8 cellular contexts compared by ENCODE assay signal in genomic region chr11:17354070-17354924, GRCh38. TPM values are rescaled to one million over a fixed set of nuclear protein-coding genes. Genes with fewer than 3 reads are reported as not detected.
DNase-seq lines count a peak whose midpoint lies in the region; ATAC-seq and TF ChIP-seq lines count a peak whose summit lies in the region.

No MANE protein-coding gene starts in this region.

- CTCF ChIA-PET in PC-3 (lab: Charles Lee), result interaction anchor here (0.6 to 1.1 kb wide), 4 partner anchors 87 to 174 kb away, joined by 3 to 8 read pairs (median 4); no protein-coding TSS in a partner anchor

- H3K27me3 ChIP-seq in PC-3 (ENCODE audit: low read length) (no peaks in the 10 kb centered on the region), fibroblast of lung (ENCODE audit: control insufficient read depth, insufficient read depth, low read length) (no peaks in the 10 kb centered on the region), suprapubic skin (no peaks in the 10 kb centered on the region)

- ATAC-seq in PC-3, result peak; percentile 14; the same call in 1 of the 2 replicates
- ATAC-seq in activated T-cell treated with anti-CD3 and anti-CD28 coated beads, Interleukin-2, amount 50 U/mL, for 4 hours, result no peak
- ATAC-seq in natural killer cell treated with Interleukin-12 subunit alpha and Interleukin-12 subunit beta and Interleukin-15 and Interleukin-18, amount 100 ng/mL, for 72 hours, result peak in 1 of 2 donors; percentile 45

- no peak for TF ChIP-seq POLR2A in suprapubic skin (IDR thresholded peaks at IDR 0.05)

- H3K27ac Mint-ChIP-seq in natural killer cell treated with Interleukin-12 subunit alpha and Interleukin-12 subunit beta and Interleukin-15 and Interleukin-18, amount 100 ng/mL, for 72 hours, result peak overlapping the region; percentile 31 to 52

- no peak for TF ChIP-seq EP300 in suprapubic skin (IDR thresholded peaks at IDR 0.05)

- POLR2A ChIA-PET in PC-3 (lab: Charles Lee; ENCODE audit: unreplicated experiment), result interaction anchor here (0.7 to 0.8 kb wide), 2 partner anchors 169 to 193 kb away, joined by 7 to 16 read pairs; partner anchors contain the start of gene OTOG

- 26% methylated on average over 9 of the region's 9 CpGs for WGBS in suprapubic skin

- H3K79me2 ChIP-seq in PC-3 (ENCODE audit: low read length), result no peaks in the 10 kb centered on the region
- no peaks in the 10 kb centered on the region for H3K79me2 ChIP-seq in fibroblast of lung (ENCODE audit: control insufficient read depth, insufficient read depth, low read length)

- H3K4me1 ChIP-seq in PC-3 (ENCODE audit: insufficient read depth, low read length), result peaks cover 5% of the 10 kb centered on the region; the same call in 1 of the 2 replicates
- H3K4me1 ChIP-seq in fibroblast of lung (ENCODE audit: control insufficient read depth, extremely low read depth, insufficient read depth, low read length), result no peaks in the 10 kb centered on the region
- peaks cover 24% of the 10 kb centered on the region for H3K4me1 ChIP-seq in suprapubic skin

- DNase-seq in Jurkat, Clone E6-1 (ENCODE audit: low read depth, low spot score), result peak; percentile 84
- DNase-seq in PC-3, result peak; percentile 73
- DNase-seq in activated T-cell treated with anti-CD3 and anti-CD28 coated beads, Interleukin-2, amount 50 U/mL, for 4 hours, result peak; percentile 55
- peak; percentile 55 to 84 for DNase-seq in fibroblast of lung (ENCODE audit: low read depth in 2 of 2)
- peak; percentile 68 for DNase-seq in natural killer cell treated with Interleukin-12 subunit alpha and Interleukin-12 subunit beta and Interleukin-15 and Interleukin-18, amount 100 ng/mL, for 72 hours (ENCODE audit: low spot score)
- DNase-seq in suprapubic skin (ENCODE audit: low spot score in 2 of 2), result no peak

- H3K36me3 ChIP-seq in PC-3 (ENCODE audit: low read depth, low read length) (no peaks in the 10 kb centered on the region), fibroblast of lung (ENCODE audit: control insufficient read depth, insufficient read depth, low read length) (no peaks in the 10 kb centered on the region), suprapubic skin (no peaks in the 10 kb centered on the region)

- no peak overlapping the region for H3K4me3 ChIP-seq in GM12875 (ENCODE audit: low read depth, low read length)
- peak overlapping the region; percentile 74 for H3K4me3 ChIP-seq in Jurkat, Clone E6-1 (ENCODE audit: low read length)
- peak overlapping the region; percentile 69 for H3K4me3 ChIP-seq in PC-3 (ENCODE audit: low read length)
- peak overlapping the region; percentile 59 to 80 (median 72) for H3K4me3 ChIP-seq in fibroblast of lung (replicated peaks in 1 of 4; ENCODE audit: control extremely low read depth in 1 of 4, insufficient read depth in 1 of 4, low read depth in 3 of 4, low read length in 4 of 4)
- H3K4me3 ChIP-seq in suprapubic skin, result peak overlapping the region; percentile 72

- peak overlapping the region; percentile 96 for H3K27ac ChIP-seq in 22Rv1
- peak overlapping the region; percentile 5; the same call in 1 of the 2 replicates for H3K27ac ChIP-seq in PC-3 (ENCODE audit: low read length)
- H3K27ac ChIP-seq in fibroblast of lung (ENCODE audit: insufficient read depth, low read length), result peak overlapping the region; percentile 85
- no peak overlapping the region for H3K27ac ChIP-seq in suprapubic skin

- H3K9me2 ChIP-seq in PC-3 (replicated peaks; ENCODE audit: low read length), result no peaks in the 10 kb centered on the region

- H3K4me2 ChIP-seq in PC-3 (ENCODE audit: low read length) (peak overlapping the region; percentile 99), fibroblast of lung (ENCODE audit: extremely low read depth, insufficient read depth, low read length) (peak overlapping the region; percentile 99)

- peaks cover 36% of the 10 kb centered on the region for H3K4me1 Mint-ChIP-seq in activated T-cell treated with anti-CD3 and anti-CD28 coated beads, Interleukin-2, amount 50 U/mL, for 4 hours (ENCODE audit: low read depth)
- H3K4me1 Mint-ChIP-seq in natural killer cell treated with Interleukin-12 subunit alpha and Interleukin-12 subunit beta and Interleukin-15 and Interleukin-18, amount 100 ng/mL, for 72 hours (ENCODE audit: low read depth in 2 of 2), result peaks cover 28 to 40% of the 10 kb centered on the region in 2 donors

- H3K9ac ChIP-seq in PC-3 (ENCODE audit: low read length) (peak overlapping the region; percentile 68), fibroblast of lung (ENCODE audit: insufficient read depth, low read length) (peak overlapping the region; percentile 88)

- no peaks in the 10 kb centered on the region for H3K36me3 Mint-ChIP-seq in activated T-cell treated with anti-CD3 and anti-CD28 coated beads, Interleukin-2, amount 50 U/mL, for 4 hours (ENCODE audit: insufficient read depth)
- H3K36me3 Mint-ChIP-seq in natural killer cell treated with Interleukin-12 subunit alpha and Interleukin-12 subunit beta and Interleukin-15 and Interleukin-18, amount 100 ng/mL, for 72 hours, result no peaks in the 10 kb centered on the region

- H3K9me3 ChIP-seq in PC-3 (ENCODE audit: low read length) (no peaks in the 10 kb centered on the region), fibroblast of lung (ENCODE audit: control insufficient read depth, insufficient read depth, low read depth, low read length) (no peaks in the 10 kb centered on the region), suprapubic skin (no peaks in the 10 kb centered on the region)

- H3K4me3 Mint-ChIP-seq in activated T-cell treated with anti-CD3 and anti-CD28 coated beads, Interleukin-2, amount 50 U/mL, for 4 hours, result peak overlapping the region; percentile 93
- H3K4me3 Mint-ChIP-seq in natural killer cell treated with Interleukin-12 subunit alpha and Interleukin-12 subunit beta and Interleukin-15 and Interleukin-18, amount 100 ng/mL, for 72 hours, result peak overlapping the region; percentile 98

- H3F3A ChIP-seq in PC-3 (ENCODE audit: low read length, unreplicated experiment), result no peaks in the 10 kb centered on the region

- H4K20me1 ChIP-seq in PC-3 (ENCODE audit: low read length) (no peaks in the 10 kb centered on the region), fibroblast of lung (ENCODE audit: control insufficient read depth, extremely low read depth, insufficient read depth, low read length) (no peaks in the 10 kb centered on the region)

- intact Hi-C loops in PC-3 (cut with micrococcal nuclease), result loop anchor here (5.0 kb wide), 1 partner anchor 277 kb away; the partner anchor contains the start of gene RPS13

- peaks cover 4% of the 10 kb centered on the region for H3K27me3 Mint-ChIP-seq in activated T-cell treated with anti-CD3 and anti-CD28 coated beads, Interleukin-2, amount 50 U/mL, for 4 hours (ENCODE audit: low read depth)
- peaks cover 0 to 3% of the 10 kb centered on the region in 2 donors for H3K27me3 Mint-ChIP-seq in natural killer cell treated with Interleukin-12 subunit alpha and Interleukin-12 subunit beta and Interleukin-15 and Interleukin-18, amount 100 ng/mL, for 72 hours

- TF ChIP-seq CTCF in 22Rv1 (IDR thresholded peaks at IDR 0.05) (peak; percentile 83), GM12875 (IDR thresholded peaks at IDR 0.05; ENCODE audit: borderline replicate concordance, insufficient read depth, low read depth, low read length) (peak; percentile 41; the same call in 1 of the 2 replicates), PC-3 (conservative IDR thresholded peaks at IDR 0.05; ENCODE audit: low read depth, low read length) (peak; percentile 75), fibroblast of lung (conservative IDR thresholded peaks at IDR 0.05 in 1 of 2, IDR thresholded peaks at IDR 0.05 in 1 of 2; ENCODE audit: low read depth in 1 of 2, low read length in 2 of 2) (peak; percentile 59 to 74), suprapubic skin (IDR thresholded peaks at IDR 0.05) (peak; percentile 30 to 50)

- peak overlapping the region; percentile 82 for H2AFZ ChIP-seq in PC-3 (ENCODE audit: low read length)
- peak overlapping the region; percentile 61 for H2AFZ ChIP-seq in fibroblast of lung (ENCODE audit: low read length)

- peaks cover 3% of the 10 kb centered on the region for H3K9me3 Mint-ChIP-seq in activated T-cell treated with anti-CD3 and anti-CD28 coated beads, Interleukin-2, amount 50 U/mL, for 4 hours
- H3K9me3 Mint-ChIP-seq in natural killer cell treated with Interleukin-12 subunit alpha and Interleukin-12 subunit beta and Interleukin-15 and Interleukin-18, amount 100 ng/mL, for 72 hours, result no peaks in the 10 kb centered on the region

- TSS peak; percentile 27 for BruUV-seq in PC-3 (replicated peaks; lab: Mats Ljungman, UMichigan)

RNA-seq across cellular contexts. Expression of gene NCR3LG1, which starts 2.7 kb away (rescaled TPM):
- 6.0 TPM for polyA plus RNA-seq in Jurkat, Clone E6-1 (2012; ENCODE audit: insufficient read depth, insufficient read length)
- 1.3 and 1.6 TPM in 2 replicates for total RNA-seq in PC-3 (2014; rRNA removed)
- total RNA-seq in activated T-cell treated with anti-CD3 and anti-CD28 coated beads, Interleukin-2, amount 50 U/mL, for 4 hours, result 1 to 10 TPM; 3.2 to 4.2 (median 3.4) TPM
- 4.5 and 4.9 TPM in 2 replicates for total RNA-seq in fibroblast of lung
- polyA plus RNA-seq in fibroblast of lung, result 5.2 and 6.0 TPM in 2 replicates
- 2.2 and 3.8 TPM in 2 replicates for polyA plus RNA-seq in fibroblast of lung (2012)
- polyA minus RNA-seq in fibroblast of lung (ENCODE audit: low replicate concordance), result 3.7 and 6.0 TPM in 2 replicates
- total RNA-seq in natural killer cell treated with Interleukin-12 subunit alpha and Interleukin-12 subunit beta and Interleukin-15 and Interleukin-18, amount 100 ng/mL, for 72 hours, result 1 to 10 TPM in 1 of 2 donors, under 1 TPM in 1; 0.70 to 1.4 TPM
- total RNA-seq in suprapubic skin, result 1 to 10 TPM; 4.6 to 7.4 (median 6.3) TPM

RNA-seq across cellular contexts. Expression of gene KCNJ11, which starts 34.2 kb away (rescaled TPM):
- polyA plus RNA-seq in Jurkat, Clone E6-1 (2012; ENCODE audit: insufficient read depth, insufficient read length), result 6.6 TPM
- total RNA-seq in PC-3 (2014; rRNA removed), result 0.98 and 1.8 TPM in 2 replicates
- under 1 TPM; 0.60 to 0.95 (median 0.68) TPM for total RNA-seq in activated T-cell treated with anti-CD3 and anti-CD28 coated beads, Interleukin-2, amount 50 U/mL, for 4 hours
- total RNA-seq in fibroblast of lung, result not detected in 2 replicates
- polyA plus RNA-seq in fibroblast of lung, result not detected in 2 replicates
- polyA plus RNA-seq in fibroblast of lung (2012), result not detected in 2 replicates
- not detected in 2 replicates for polyA minus RNA-seq in fibroblast of lung (ENCODE audit: low replicate concordance)
- total RNA-seq in natural killer cell treated with Interleukin-12 subunit alpha and Interleukin-12 subunit beta and Interleukin-15 and Interleukin-18, amount 100 ng/mL, for 72 hours, result under 1 TPM in 1 of 2 donors, not detected in 1; 0.75 TPM
- total RNA-seq in suprapubic skin, result 1 to 10 TPM; 1.7 to 5.1 (median 2.4) TPM

Comparison
In these comparisons a context has a peak if more than half of its experiments do, and no peak if none do; other contexts are left out.
1. DNase-seq: peak in Jurkat, Clone E6-1 (single experiment), PC-3 (single experiment), activated T-cell treated with anti-CD3 and anti-CD28 coated beads, Interleukin-2, amount 50 U/mL, for 4 hours (single experiment), fibroblast of lung (2 of 2) and natural killer cell treated with Interleukin-12 subunit alpha and Interleukin-12 subunit beta and Interleukin-15 and Interleukin-18, amount 100 ng/mL, for 72 hours (single experiment); none in suprapubic skin (0 of 2).
2. Peak in every context shown above with its lines, with median percentiles within 50 percentile points of each other: CTCF ChIP-seq.